ENCODE assay signal across 1 cellular context in genomic region chr16:11852092-11852809, GRCh38.
TF ChIP-seq lines count a peak whose summit lies in the region.

No MANE protein-coding gene starts in this region.

TF ChIP-seq in HepG2, 621 proteins besides CTCF, POLR2A, EP300 and RAD21 (continued from another document and continues in another):
- no peak; the same call in 1 of the 2 replicates for TF ChIP-seq ZNF674 (CRISPR knock-in tag; IDR thresholded peaks at IDR 0.05; ENCODE audit: low read depth)
- no peak for TF ChIP-seq TBL1XR1 (IDR thresholded peaks at IDR 0.05; ENCODE audit: borderline replicate concordance, low read length, partially characterized antibody)
- TF ChIP-seq HINFP (CRISPR knock-in tag; IDR thresholded peaks at IDR 0.05; ENCODE audit: low read depth): no peak
- TF ChIP-seq CBFB (CRISPR knock-in tag; IDR thresholded peaks at IDR 0.05): no peak
- TF ChIP-seq ATM (IDR thresholded peaks at IDR 0.05; ENCODE audit: borderline replicate concordance): no peak
- no peak for TF ChIP-seq ZSCAN9 (CRISPR knock-in tag; IDR thresholded peaks at IDR 0.05; ENCODE audit: borderline replicate concordance)
- peak; percentile 10 for TF ChIP-seq SRSF1 (optimal IDR thresholded peaks at IDR 0.05; ENCODE audit: low read depth, low read length)
- TF ChIP-seq DMAP1 (CRISPR knock-in tag; IDR thresholded peaks at IDR 0.05): no peak
- TF ChIP-seq ZNF251 (CRISPR knock-in tag; IDR thresholded peaks at IDR 0.05): no peak
- TF ChIP-seq GATAD2A (CRISPR knock-in tag; IDR thresholded peaks at IDR 0.05): no peak
- no peak for TF ChIP-seq GLMP (CRISPR knock-in tag; IDR thresholded peaks at IDR 0.05; ENCODE audit: borderline replicate concordance)
- TF ChIP-seq SNAPC4 (CRISPR knock-in tag; IDR thresholded peaks at IDR 0.05): no peak
- no peak; the same call in 1 of the 2 replicates for TF ChIP-seq ZNF414 (CRISPR knock-in tag; IDR thresholded peaks at IDR 0.05)
- TF ChIP-seq ADNP (CRISPR knock-in tag; IDR thresholded peaks at IDR 0.05): 0 out of 2 replicates have a peak, but pooled peaks have one; percentile 51
- no peak for TF ChIP-seq ZNF879 (CRISPR knock-in tag; IDR thresholded peaks at IDR 0.05)
- TF ChIP-seq ZNF331 (CRISPR knock-in tag; IDR thresholded peaks at IDR 0.05): 0 out of 2 replicates have a peak, but pooled peaks have one; percentile 1
- no peak for TF ChIP-seq ZNF598 (CRISPR knock-in tag; IDR thresholded peaks at IDR 0.05; ENCODE audit: borderline replicate concordance)
- no peak for TF ChIP-seq E2F5 (CRISPR knock-in tag; conservative IDR thresholded peaks at IDR 0.05)
- no peak; the same call in 1 of the 2 replicates for TF ChIP-seq ZNF737 (CRISPR knock-in tag; IDR thresholded peaks at IDR 0.05; ENCODE audit: borderline replicate concordance)
- no peak for TF ChIP-seq ATF6 (CRISPR knock-in tag; conservative IDR thresholded peaks at IDR 0.05)
- TF ChIP-seq ZNF446 (CRISPR knock-in tag; IDR thresholded peaks at IDR 0.05): no peak
- TF ChIP-seq AFF4 (CRISPR knock-in tag; IDR thresholded peaks at IDR 0.05): no peak
- TF ChIP-seq ZSCAN5A (CRISPR knock-in tag; IDR thresholded peaks at IDR 0.05; ENCODE audit: borderline replicate concordance): no peak
- TF ChIP-seq NBN (conservative IDR thresholded peaks at IDR 0.05): no peak
- TF ChIP-seq RAD51 (IDR thresholded peaks at IDR 0.05; ENCODE audit: borderline replicate concordance): no peak
- no peak for TF ChIP-seq HIVEP1 (CRISPR knock-in tag; IDR thresholded peaks at IDR 0.05)
- TF ChIP-seq EED (CRISPR knock-in tag; IDR thresholded peaks at IDR 0.05): 0 out of 2 replicates have a peak, but pooled peaks have one; percentile 1
- TF ChIP-seq CEBPG (CRISPR knock-in tag; IDR thresholded peaks at IDR 0.05): no peak
- TF ChIP-seq CENPBD1 (CRISPR knock-in tag; IDR thresholded peaks at IDR 0.05; ENCODE audit: borderline replicate concordance, low read depth): 0 out of 2 replicates have a peak, but pooled peaks have one; percentile 0
- TF ChIP-seq PREB (CRISPR knock-in tag; IDR thresholded peaks at IDR 0.05): no peak
- TF ChIP-seq GMEB2 (CRISPR knock-in tag; IDR thresholded peaks at IDR 0.05; ENCODE audit: low read depth): no peak
- TF ChIP-seq PITX1 (CRISPR knock-in tag; IDR thresholded peaks at IDR 0.05): no peak
- TF ChIP-seq BRF2 (CRISPR knock-in tag; IDR thresholded peaks at IDR 0.05): no peak; the same call in 1 of the 2 replicates
- no peak for TF ChIP-seq ZNF549 (CRISPR knock-in tag; IDR thresholded peaks at IDR 0.05)
- TF ChIP-seq FOXA1 (IDR thresholded peaks at IDR 0.05): no peak
- TF ChIP-seq FOXA1 (CRISPR knock-in tag; IDR thresholded peaks at IDR 0.05): peak; percentile 70
- TF ChIP-seq ZNF782 (CRISPR knock-in tag; IDR thresholded peaks at IDR 0.05; ENCODE audit: borderline replicate concordance): no peak
- TF ChIP-seq SNAPC2 (CRISPR knock-in tag; IDR thresholded peaks at IDR 0.05): no peak
- no peak for TF ChIP-seq ZNF136 (CRISPR knock-in tag; IDR thresholded peaks at IDR 0.05; ENCODE audit: low read depth)
- TF ChIP-seq ZNF329 (CRISPR knock-in tag; IDR thresholded peaks at IDR 0.05; ENCODE audit: low read depth): no peak
- TF ChIP-seq ZNF121 (CRISPR knock-in tag; IDR thresholded peaks at IDR 0.05): no peak
